Comparison of ENCODE assay signal across 10 cellular contexts in genomic region chr1:1358433-1359201, GRCh38. TPM values are rescaled to one million over a fixed set of nuclear protein-coding genes. Genes with fewer than 3 reads are reported as not detected.
DNase-seq lines count a peak whose midpoint lies in the region; ATAC-seq and TF ChIP-seq lines count a peak whose summit lies in the region.
"Had no signal": no experiment of that assay in that cellular context is flagged by ENCODE, and none has a peak within 500 bp of the region (broad histone marks: within the 10 kb centered on the region; RNA-seq: fewer than 3 reads in every experiment).

Gene MXRA8, minus strand, starts transcription at chr1:1358555. Its CDS starts 51 bp downstream, at chr1:1358504.

- H3K27me3 ChIP-seq in OCI-LY1 (ENCODE audit: insufficient read depth, low read length) = peaks cover 7% of the 10 kb centered on the region; the same call in 1 of the 2 replicates
- peaks cover 24% of the 10 kb centered on the region for H3K27me3 ChIP-seq in colonic mucosa
- H3K27me3 ChIP-seq in lower lobe of right lung (ENCODE audit: low read depth) = peaks cover 47% of the 10 kb centered on the region
- no peaks in the 10 kb centered on the region for H3K27me3 ChIP-seq in thyroid gland

- WGBS in thyroid gland, 2 donors = 5 to 19% methylated on average over 6 to 16 of the region's 27 CpGs

- no peaks in the 10 kb centered on the region for H4K20me1 ChIP-seq in OCI-LY1 (ENCODE audit: insufficient read depth, low read length)

- H3F3A ChIP-seq in OCI-LY1 (ENCODE audit: insufficient read depth, low read length) = no peaks in the 10 kb centered on the region

- H3K4me3 ChIP-seq in OCI-LY1 (ENCODE audit: low read depth, low read length, poor library complexity, severe bottlenecking) = no peak within 1 kb of the TSS
- peak within 1 kb of the TSS; percentile 31 for H3K4me3 ChIP-seq in colonic mucosa
- H3K4me3 ChIP-seq in lower lobe of right lung = peak within 1 kb of the TSS; percentile 60
- H3K4me3 ChIP-seq in thyroid gland (replicated peaks in 1 of 3) = peak within 1 kb of the TSS in 1 of 3 donors; percentile 28

- no peaks in the 10 kb centered on the region for H3K9me2 ChIP-seq in OCI-LY1 (ENCODE audit: low read depth, low read length)

- intact Hi-C loops in colonic mucosa (cut with DNase I) = no loop called here
- intact Hi-C loops in lower lobe of right lung (cut with DNase I) = no loop called here
- intact Hi-C loops in thyroid gland (cut with DNase I) = loop anchor here (5.0 kb wide), 1 partner anchor 41 kb away; no protein-coding TSS in a partner anchor

- no peaks in the 10 kb centered on the region for H3K36me3 ChIP-seq in OCI-LY1 (ENCODE audit: insufficient read depth, low read length)
- H3K36me3 ChIP-seq in colonic mucosa = no peaks in the 10 kb centered on the region
- peaks cover 8% of the 10 kb centered on the region for H3K36me3 ChIP-seq in lower lobe of right lung
- peaks cover 0 to 4% of the 10 kb centered on the region in 2 donors for H3K36me3 ChIP-seq in thyroid gland

- H3K27ac ChIP-seq in OCI-LY1 (ENCODE audit: low read depth, low read length, poor library complexity, severe bottlenecking) (no peak within 1 kb of the TSS), colonic mucosa (peak within 1 kb of the TSS; percentile 75), lower lobe of right lung (peak within 1 kb of the TSS; percentile 83), thyroid gland (peak within 1 kb of the TSS; percentile 49 to 87 (median 86))

- H3K4me1 ChIP-seq in OCI-LY1 (ENCODE audit: insufficient read depth, low read length, severe bottlenecking) (peaks cover 6% of the 10 kb centered on the region), colonic mucosa (no peaks in the 10 kb centered on the region), lower lobe of right lung (peaks cover 40% of the 10 kb centered on the region), thyroid gland (peaks cover 43 to 78% of the 10 kb centered on the region in 2 donors)

- peak; percentile 67 for DNase-seq in colonic mucosa
- no peak for DNase-seq in lower lobe of right lung
- DNase-seq in thyroid gland = peak; percentile 61 to 65
- DNase-seq in NCI-H1694 (lab: John Stamatoyannopoulos, UW) = no peak
- DNase-seq in stimulated activated CD4-positive, alpha-beta T cell treated with anti-CD3 and anti-CD28 coated beads, Interleukin-4, amount 100 ng/mL, for 24 hours = no peak
- no peak for DNase-seq in GM19238 (ENCODE audit: insufficient read length, low spot score)
- no peak for DNase-seq in NCI-H2171 (lab: John Stamatoyannopoulos, UW)
- DNase-seq: NCI-H1092 treated with DMSO at 0.1 percent for 48 hours had no signal

- H3K79me2 ChIP-seq in OCI-LY1 (ENCODE audit: insufficient read depth, low read length) = no peaks in the 10 kb centered on the region

- no peak within 1 kb of the TSS for H2AFZ ChIP-seq in OCI-LY1 (ENCODE audit: low read length)

- H3K9me3 ChIP-seq in OCI-LY1 (ENCODE audit: low read length) (no peaks in the 10 kb centered on the region), colonic mucosa (no peaks in the 10 kb centered on the region), lower lobe of right lung (no peaks in the 10 kb centered on the region), thyroid gland (no peaks in the 10 kb centered on the region)

- H3K4me2 ChIP-seq in OCI-LY1 (ENCODE audit: low read length) = peak within 1 kb of the TSS; percentile 23; the same call in 1 of the 2 replicates

- H3K9ac ChIP-seq in OCI-LY1 (ENCODE audit: low read length) = no peak within 1 kb of the TSS
- peak within 1 kb of the TSS; percentile 61 to 69 for H3K9ac ChIP-seq in colonic mucosa (ENCODE audit: low read depth in 2 of 2, low read length in 2 of 2)

- no peak for TF ChIP-seq POLR2A in thyroid gland (IDR thresholded peaks at IDR 0.05)

- no peak for TF ChIP-seq CTCF in OCI-LY1 (IDR thresholded peaks at IDR 0.05; ENCODE audit: low read length)
- TF ChIP-seq CTCF in colonic mucosa (IDR thresholded peaks at IDR 0.05) = no peak
- no peak for TF ChIP-seq CTCF in lower lobe of right lung (IDR thresholded peaks at IDR 0.05)
- no peak for TF ChIP-seq CTCF in thyroid gland (IDR thresholded peaks at IDR 0.05)

- peak; percentile 53 to 61 for ATAC-seq in lower lobe of right lung

RNA-seq across cellular contexts. Expression of gene MXRA8, which starts in this region (rescaled TPM):
- total RNA-seq in colonic mucosa (10 to 100 TPM in 1 of 2 donors, 1 to 10 TPM in 1; 5.9 to 14.0 TPM), lower lobe of right lung (39.3 TPM), thyroid gland (100 to 1,000 TPM in 3 of 4 donors, 10 to 100 TPM in 1; 57.1 to 143 (median 106) TPM)
- total RNA-seq: natural killer cell treated with Interleukin-12 subunit alpha and Interleukin-12 subunit beta and Interleukin-15 and Interleukin-18, amount 100 ng/mL, for 72 hours had no signal

Comparison
In these comparisons a context has a peak if more than half of its experiments do, and no peak if none do; other contexts are left out.
1. DNase-seq: peak in colonic mucosa (single experiment) and thyroid gland (2 of 2); none in lower lobe of right lung (single experiment), NCI-H1694 (single experiment), stimulated activated CD4-positive, alpha-beta T cell treated with anti-CD3 and anti-CD28 coated beads, Interleukin-4, amount 100 ng/mL, for 24 hours (single experiment), GM19238 (single experiment) and NCI-H2171 (single experiment).